Comparison of ENCODE assay signal across 31 cellular contexts in genomic region chrX:9729161-9729885, GRCh38. TPM values are rescaled to one million over a fixed set of nuclear protein-coding genes. Genes with fewer than 3 reads are reported as not detected.
DNase-seq lines count a peak whose midpoint lies in the region; ATAC-seq and TF ChIP-seq lines count a peak whose summit lies in the region.
"Had no signal": no experiment of that assay in that cellular context is flagged by ENCODE, and none has a peak within 500 bp of the region (broad histone marks: within the 10 kb centered on the region; RNA-seq: fewer than 3 reads in every experiment).

No MANE protein-coding gene starts in this region.

- in situ Hi-C loops in SK-MEL-5 (cut with HindIII; ENCODE audit: low pct_unique_long_range_greater_than_20kb, low sequenced_read_pairs) = no loop called here

- ATAC-seq in T-cell (replicated peaks in 1 of 4) = no peak
- ATAC-seq: activated CD4-positive, CD25-positive, alpha-beta regulatory T cell treated with anti-CD3 and anti-CD28 coated beads, Interleukin-2, amount 50 U/mL, for 24 hours; gastroesophageal sphincter had no signal

- no peak overlapping the region for H3K4me3 ChIP-seq in epithelial cell of esophagus (ENCODE audit: low read length)
- H3K4me3 ChIP-seq: dorsolateral prefrontal cortex, gastroesophageal sphincter, hepatocyte, Peyer's patch, prostate gland, sigmoid colon, SJSA1 had no signal

- H3K9me3 Mint-ChIP-seq in T-cell = peaks cover 10 to 15% (median 13%) of the 10 kb centered on the region in 3 donors

- CTCF ChIA-PET in T-cell (lab: Charles Lee) = no interaction called here

- H3K27ac Mint-ChIP-seq in T-cell = no peak overlapping the region
- H3K27ac Mint-ChIP-seq: activated CD4-positive, alpha-beta memory T cell treated with anti-CD3 and anti-CD28 coated beads for 36 hours; activated naive CD4-positive, alpha-beta T cell treated with anti-CD3 and anti-CD28 coated beads, Interleukin-2, amount 50 U/mL, for 24 hours; activated T-helper 2 cell treated with anti-CD3 and anti-CD28 coated beads, Interferon-gamma antibody, Interleukin-2, Interleukin-4, amounts not matched to agents 10 μg/mL and 5 μg/mL and 100 μg/mL, durations not matched to agents 14 hours and 24 hours and 36 hours; CD4-positive, CD25-positive, alpha-beta regulatory T cell; H9; stimulated activated naive B cell treated with anti-CD40 and anti-IgM and Interleukin-4, amounts not matched to agents 10 μg/mL and 1 μg/mL and 100 μg/mL, for 72 hours; T-helper 1 cell treated with Interleukin-12 subunit alpha and Interleukin-12 subunit beta and Interleukin-4 antibody, amounts not matched to agents 30 μg/mL and 1 μg/mL, for 36 hours had no signal

- H3K4me1 Mint-ChIP-seq in T-cell = no peaks in the 10 kb centered on the region
- H3K4me1 Mint-ChIP-seq: activated naive CD4-positive, alpha-beta T cell treated with anti-CD3 and anti-CD28 coated beads, Interleukin-2, amount 50 U/mL, for 24 hours; CD4-positive, CD25-positive, alpha-beta regulatory T cell; H9 had no signal

- no peaks in the 10 kb centered on the region for H3K36me3 Mint-ChIP-seq in T-cell
- H3K36me3 Mint-ChIP-seq: activated CD4-positive, alpha-beta memory T cell treated with anti-CD3 and anti-CD28 coated beads for 36 hours; activated naive CD4-positive, alpha-beta T cell treated with anti-CD3 and anti-CD28 coated beads, Interleukin-2, amount 50 U/mL, for 24 hours; CD4-positive, CD25-positive, alpha-beta regulatory T cell had no signal

- DNase-seq in CD1c-positive myeloid dendritic cell (ENCODE audit: extremely low spot score) = peak; percentile 26
- peak; percentile 86 for DNase-seq in SK-MEL-5 (ENCODE audit: low read depth, low spot score)
- DNase-seq in epithelial cell of esophagus (ENCODE audit: low read depth) = peak; percentile 52
- peak; percentile 1 for DNase-seq in myocyte (ENCODE audit: low read depth)
- no peak for DNase-seq in T-cell
- DNase-seq in activated CD4-positive, alpha-beta T cell treated with anti-CD3 and anti-CD28 coated beads, Interleukin-2, amount 50 U/mL, for 4 hours = no peak
- no peak for DNase-seq in SHP77 (lab: John Stamatoyannopoulos, UW)
- DNase-seq in pons (ENCODE audit: low spot score) = no peak
- DNase-seq: activated CD4-positive, alpha-beta memory T cell treated with anti-CD3 and anti-CD28 coated beads for 36 hours; anterior cingulate cortex; CD4-positive, CD25-positive, alpha-beta regulatory T cell; central memory CD4-positive, alpha-beta T cell; dorsolateral prefrontal cortex; H9; IMR-90; mesendoderm; NCI-H1048; NCI-H187; NCI-H2171 treated with DMSO at 0.1 percent for 48 hours; NCI-H524; Peyer's patch; sigmoid colon; stimulated activated naive B cell treated with anti-CD40 and anti-IgM and Interleukin-4, amounts not matched to agents 10 μg/mL and 1 μg/mL and 100 μg/mL, for 72 hours had no signal

- TF ChIP-seq CTCF in epithelial cell of esophagus (IDR thresholded peaks at IDR 0.05; ENCODE audit: insufficient read depth, low read depth, low read length, missing control alignments) = no peak

- POLR2A ChIA-PET in T-cell (lab: Charles Lee) = no interaction called here

- H3K27me3 Mint-ChIP-seq in T-cell = peaks cover 0 to 4% of the 10 kb centered on the region in 2 donors
- H3K27me3 Mint-ChIP-seq: stimulated activated naive B cell treated with anti-CD40 and anti-IgM and Interleukin-4, amounts not matched to agents 10 μg/mL and 1 μg/mL and 100 μg/mL, for 72 hours had no signal

- no peak overlapping the region for H3K4me3 Mint-ChIP-seq in T-cell
- H3K4me3 Mint-ChIP-seq: activated CD4-positive, alpha-beta memory T cell treated with anti-CD3 and anti-CD28 coated beads for 36 hours; activated naive CD4-positive, alpha-beta T cell treated with anti-CD3 and anti-CD28 coated beads, Interleukin-2, amount 50 U/mL, for 24 hours; CD4-positive, CD25-positive, alpha-beta regulatory T cell; H9; stimulated activated naive B cell treated with anti-CD40 and anti-IgM and Interleukin-4, amounts not matched to agents 10 μg/mL and 1 μg/mL and 100 μg/mL, for 72 hours; T-helper 1 cell treated with Interleukin-12 subunit alpha and Interleukin-12 subunit beta and Interleukin-4 antibody, amounts not matched to agents 30 μg/mL and 1 μg/mL, for 36 hours had no signal

RNA-seq across cellular contexts. Expression of gene GPR143, which starts 36.3 kb away (rescaled TPM):
- 207 and 215 TPM in 2 replicates for total RNA-seq in SK-MEL-5 (2014; rRNA removed; shearing (Covaris generic))
- polyA plus RNA-seq in SK-MEL-5 (2015; cell fraction: cytosol; rRNA removed) = 178 and 180 TPM in 2 replicates
- polyA plus RNA-seq in SK-MEL-5 (2015; cell fraction: nucleus; rRNA removed) = 101 and 137 TPM in 2 replicates
- total RNA-seq in myocyte (not detected in 2 replicates), T-cell (not detected)
- not detected for polyA plus RNA-seq in myocyte (2012)
- total RNA-seq: activated CD4-positive, alpha-beta memory T cell treated with anti-CD3 and anti-CD28 coated beads for 36 hours; activated T-helper 2 cell treated with anti-CD3 and anti-CD28 coated beads, Interferon-gamma antibody, Interleukin-2, Interleukin-4, amounts not matched to agents 10 μg/mL and 5 μg/mL and 100 μg/mL, durations not matched to agents 14 hours and 24 hours and 36 hours; CD4-positive, CD25-positive, alpha-beta regulatory T cell; gastroesophageal sphincter; IMR-90; Peyer's patch; sigmoid colon; SJSA1 had no signal

RNA-seq across cellular contexts. Expression of gene SHROOM2, which starts 56.9 kb away (rescaled TPM):
- total RNA-seq in SK-MEL-5 (2014; rRNA removed; shearing (Covaris generic)) = 3.5 and 4.4 TPM in 2 replicates
- polyA plus RNA-seq in SK-MEL-5 (2015; cell fraction: cytosol; rRNA removed) = 6.0 and 8.2 TPM in 2 replicates
- polyA plus RNA-seq in SK-MEL-5 (2015; cell fraction: nucleus; rRNA removed) = 4.0 and 5.6 TPM in 2 replicates
- total RNA-seq in myocyte = 5.5 and 18.3 TPM in 2 replicates
- 9.0 TPM for polyA plus RNA-seq in myocyte (2012)
- total RNA-seq in T-cell = under 1 TPM in 2 of 5 donors, not detected in 3; 0.03 to 0.06 TPM
- total RNA-seq: activated CD4-positive, alpha-beta memory T cell treated with anti-CD3 and anti-CD28 coated beads for 36 hours; activated T-helper 2 cell treated with anti-CD3 and anti-CD28 coated beads, Interferon-gamma antibody, Interleukin-2, Interleukin-4, amounts not matched to agents 10 μg/mL and 5 μg/mL and 100 μg/mL, durations not matched to agents 14 hours and 24 hours and 36 hours had no signal
- polyA plus RNA-seq: CD4-positive, CD25-positive, alpha-beta regulatory T cell had no signal

Comparison
In these comparisons a context has a peak if more than half of its experiments do, and no peak if none do; other contexts are left out.
1. DNase-seq: peak in CD1c-positive myeloid dendritic cell (single experiment), SK-MEL-5 (single experiment), epithelial cell of esophagus (single experiment) and myocyte (single experiment); none in T-cell (0 of 34), activated CD4-positive, alpha-beta T cell treated with anti-CD3 and anti-CD28 coated beads, Interleukin-2, amount 50 U/mL, for 4 hours (0 of 2), SHP77 (0 of 2) and pons (single experiment).
2. RNA of gene GPR143, which starts 36.3 kb away (total RNA-seq): 207 to 215 TPM in SK-MEL-5; not detected in myocyte and not detected in T-cell; every median in the first group is over 100 times any median in the second.